In genomic region chr1:47563206-47563605, GRCh38 we compare ENCODE assay signal across 13 cellular contexts.
"Had no signal": no experiment of that assay in that cellular context is flagged by ENCODE, and none has a peak within 500 bp of the region (broad histone marks: within the 10 kb centered on the region; RNA-seq: fewer than 3 reads in every experiment).

No MANE protein-coding gene starts in this region.

- H3K9me3 ChIP-seq: gastrocnemius medialis, lower lobe of right lung, right lobe of liver had no signal

- H3K36me3 ChIP-seq: gastrocnemius medialis, lower lobe of right lung, right lobe of liver had no signal

- H3K4me3 ChIP-seq: gastrocnemius medialis, lower lobe of right lung, right lobe of liver had no signal

- H3K27me3 ChIP-seq: right lobe of liver had no signal

- DNase-seq: activated CD4-positive, alpha-beta T cell treated with anti-CD3 and anti-CD28 coated beads for 1 hour; activated CD4-positive, alpha-beta T cell treated with anti-CD3 and anti-CD28 coated beads, Interleukin-2, amount 50 U/mL, for 4 hours; activated CD8-positive, alpha-beta memory T cell treated with anti-CD3 and anti-CD28 coated beads, Interleukin-2, amount 10 ng/mL, durations not matched to agents 7 days and 5 days; activated T-cell treated with anti-CD3 and anti-CD28 coated beads, Interleukin-2, amount 50 U/mL, for 1 hour; anterior cingulate cortex; cortex of kidney; effector CD8-positive, alpha-beta T cell; gastrocnemius medialis; left colon; lower lobe of right lung; right lobe of liver; stimulated activated CD4-positive, alpha-beta T cell treated with anti-CD3 and anti-CD28 coated beads, Interleukin-1b, Interleukin-23, amount 100 ng/mL, for 48 hours; stimulated activated naive CD8-positive, alpha-beta T cell treated with anti-CD3 and anti-CD28 coated beads, Interleukin-15, amount 100 ng/mL, for 72 hours had no signal

- H3K27ac ChIP-seq: gastrocnemius medialis, lower lobe of right lung, right lobe of liver had no signal

- ATAC-seq: activated CD8-positive, alpha-beta memory T cell treated with anti-CD3 and anti-CD28 coated beads, Interleukin-2, amount 10 ng/mL, durations not matched to agents 7 days and 5 days; gastrocnemius medialis; left colon; lower lobe of right lung; right lobe of liver; stimulated activated naive CD8-positive, alpha-beta T cell treated with anti-CD3 and anti-CD28 coated beads, Interleukin-15, amount 100 ng/mL, for 72 hours had no signal

- H3K4me1 ChIP-seq: lower lobe of right lung had no signal
